18 cellular contexts compared by ENCODE assay signal in the genomic region with DNA sequence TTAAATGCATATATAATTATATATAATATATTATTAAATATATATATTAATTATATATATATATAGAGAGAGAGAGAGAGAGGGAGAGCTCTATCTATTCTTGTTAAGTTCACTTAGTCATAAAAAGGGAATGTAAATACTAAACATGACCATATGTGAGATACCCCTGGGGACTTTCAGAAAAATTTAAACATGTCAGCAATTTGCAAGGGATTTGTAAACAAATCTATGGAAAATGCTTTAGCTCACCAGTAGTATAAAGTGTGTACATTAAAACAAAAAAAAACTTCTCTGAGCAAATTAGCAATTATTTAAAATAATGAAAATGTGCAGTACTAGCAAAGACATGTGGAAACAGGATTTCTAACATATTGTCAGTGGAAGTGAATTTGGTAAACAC.
"Had no signal": no experiment of that assay in that cellular context is flagged by ENCODE, and none has a peak within 500 bp of the region (broad histone marks: within the 10 kb centered on the region; RNA-seq: fewer than 3 reads in every experiment).

No MANE protein-coding gene starts in this region.

- DNase-seq: Kasumi-1, MM.1S, NCI-H1092 treated with DMSO at 0.1 percent for 48 hours, NCI-H1436 treated with DMSO at 0.1 percent for 48 hours, NCI-H1694, NCI-H187 treated with DMSO at 0.1 percent for 48 hours, NCI-H2029 treated with DMSO at 0.1 percent for 48 hours, NCI-H2171, NCI-H226, NCI-H446, NCI-H510A, NCI-H524 treated with DMSO at 0.1 percent for 48 hours, NCI-H69, NCI-H774, SHP77, SK-N-SH, SW 1271, T-cell had no signal

- H3K27ac Mint-ChIP-seq: T-cell had no signal

- H3K4me1 Mint-ChIP-seq: T-cell had no signal

- H3K36me3 Mint-ChIP-seq: T-cell had no signal

- H3K4me3 Mint-ChIP-seq: T-cell had no signal
